3 cellular contexts compared by ENCODE assay signal in the genomic region with DNA sequence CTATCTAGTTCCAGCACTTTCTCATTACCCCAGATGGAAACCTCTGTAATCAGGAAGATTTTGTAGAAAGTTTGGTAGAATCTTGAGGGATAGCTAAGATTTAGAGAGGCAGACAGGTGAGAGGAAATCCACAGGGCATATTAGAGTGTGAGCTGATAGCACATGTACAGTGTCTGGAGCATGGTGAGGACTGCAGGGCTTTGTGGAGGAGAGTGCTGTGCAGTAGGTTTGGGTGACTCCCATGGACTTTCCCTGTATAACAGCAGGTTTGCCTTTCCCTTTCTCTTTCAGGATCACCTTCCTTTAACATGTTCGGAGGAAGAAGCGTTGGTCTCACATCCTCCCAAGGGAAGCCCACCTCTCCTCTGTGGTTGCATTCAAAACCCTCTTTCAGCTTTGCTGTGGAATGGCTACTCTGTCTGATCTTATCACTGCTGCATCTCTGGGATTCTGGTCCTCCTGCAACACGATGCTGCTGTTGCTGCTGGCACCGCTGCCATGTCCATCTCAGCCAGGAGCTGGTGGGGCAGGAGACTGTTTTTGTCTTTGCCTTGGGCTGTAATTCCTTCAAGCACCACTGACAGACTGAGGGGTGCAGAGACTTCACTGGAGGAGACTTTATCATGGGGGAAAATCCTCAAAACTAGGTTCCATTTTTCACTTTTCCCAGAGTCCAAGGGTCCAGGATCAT.
TF ChIP-seq lines count a peak whose summit lies in the region.

No MANE protein-coding gene starts in this region.

TF ChIP-seq in GM23338, 12 proteins besides CTCF, POLR2A, EP300 and RAD21 (continues in another document):
- TF ChIP-seq, protein P1, sequence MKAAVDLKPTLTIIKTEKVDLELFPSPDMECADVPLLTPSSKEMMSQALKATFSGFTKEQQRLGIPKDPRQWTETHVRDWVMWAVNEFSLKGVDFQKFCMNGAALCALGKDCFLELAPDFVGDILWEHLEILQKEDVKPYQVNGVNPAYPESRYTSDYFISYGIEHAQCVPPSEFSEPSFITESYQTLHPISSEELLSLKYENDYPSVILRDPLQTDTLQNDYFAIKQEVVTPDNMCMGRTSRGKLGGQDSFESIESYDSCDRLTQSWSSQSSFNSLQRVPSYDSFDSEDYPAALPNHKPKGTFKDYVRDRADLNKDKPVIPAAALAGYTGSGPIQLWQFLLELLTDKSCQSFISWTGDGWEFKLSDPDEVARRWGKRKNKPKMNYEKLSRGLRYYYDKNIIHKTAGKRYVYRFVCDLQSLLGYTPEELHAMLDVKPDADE (IDR thresholded peaks at IDR 0.05): no peak
- TF ChIP-seq, protein P2, sequence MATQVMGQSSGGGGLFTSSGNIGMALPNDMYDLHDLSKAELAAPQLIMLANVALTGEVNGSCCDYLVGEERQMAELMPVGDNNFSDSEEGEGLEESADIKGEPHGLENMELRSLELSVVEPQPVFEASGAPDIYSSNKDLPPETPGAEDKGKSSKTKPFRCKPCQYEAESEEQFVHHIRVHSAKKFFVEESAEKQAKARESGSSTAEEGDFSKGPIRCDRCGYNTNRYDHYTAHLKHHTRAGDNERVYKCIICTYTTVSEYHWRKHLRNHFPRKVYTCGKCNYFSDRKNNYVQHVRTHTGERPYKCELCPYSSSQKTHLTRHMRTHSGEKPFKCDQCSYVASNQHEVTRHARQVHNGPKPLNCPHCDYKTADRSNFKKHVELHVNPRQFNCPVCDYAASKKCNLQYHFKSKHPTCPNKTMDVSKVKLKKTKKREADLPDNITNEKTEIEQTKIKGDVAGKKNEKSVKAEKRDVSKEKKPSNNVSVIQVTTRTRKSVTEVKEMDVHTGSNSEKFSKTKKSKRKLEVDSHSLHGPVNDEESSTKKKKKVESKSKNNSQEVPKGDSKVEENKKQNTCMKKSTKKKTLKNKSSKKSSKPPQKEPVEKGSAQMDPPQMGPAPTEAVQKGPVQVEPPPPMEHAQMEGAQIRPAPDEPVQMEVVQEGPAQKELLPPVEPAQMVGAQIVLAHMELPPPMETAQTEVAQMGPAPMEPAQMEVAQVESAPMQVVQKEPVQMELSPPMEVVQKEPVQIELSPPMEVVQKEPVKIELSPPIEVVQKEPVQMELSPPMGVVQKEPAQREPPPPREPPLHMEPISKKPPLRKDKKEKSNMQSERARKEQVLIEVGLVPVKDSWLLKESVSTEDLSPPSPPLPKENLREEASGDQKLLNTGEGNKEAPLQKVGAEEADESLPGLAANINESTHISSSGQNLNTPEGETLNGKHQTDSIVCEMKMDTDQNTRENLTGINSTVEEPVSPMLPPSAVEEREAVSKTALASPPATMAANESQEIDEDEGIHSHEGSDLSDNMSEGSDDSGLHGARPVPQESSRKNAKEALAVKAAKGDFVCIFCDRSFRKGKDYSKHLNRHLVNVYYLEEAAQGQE (IDR thresholded peaks at IDR 0.05; ENCODE audit: unreplicated experiment): no peak
- TF ChIP-seq CREB1 (CRISPR knock-in tag; IDR thresholded peaks at IDR 0.05; ENCODE audit: low read depth) (no peak), STAT1 (IDR thresholded peaks at IDR 0.05; ENCODE audit: unreplicated experiment) (no peak), POLR2AphosphoS5 (IDR thresholded peaks at IDR 0.05; ENCODE audit: low read depth) (no peak), EZH2phosphoT487 (IDR thresholded peaks at IDR 0.05; ENCODE audit: unreplicated experiment) (no peak), JUNB (IDR thresholded peaks at IDR 0.05; ENCODE audit: unreplicated experiment) (no peak), ZNF331 (CRISPR knock-in tag; IDR thresholded peaks at IDR 0.05; ENCODE audit: low read depth) (no peak), NANOG (IDR thresholded peaks at IDR 0.05; ENCODE audit: borderline replicate concordance) (no peak), ZNF114 (CRISPR knock-in tag; IDR thresholded peaks at IDR 0.05) (no peak), EZH2 (IDR thresholded peaks at IDR 0.05; ENCODE audit: low read depth, unreplicated experiment) (no peak)

TF ChIP-seq in HCT116, 20 proteins besides CTCF, POLR2A, EP300 and RAD21:
- TF ChIP-seq, protein P2 (IDR thresholded peaks at IDR 0.05; ENCODE audit: low read depth): no peak
- TF ChIP-seq ZFX (IDR thresholded peaks at IDR 0.05) (no peak), ELF1 (IDR thresholded peaks at IDR 0.05; ENCODE audit: borderline replicate concordance, low read depth) (no peak), EZH2phosphoT487 (IDR thresholded peaks at IDR 0.05; ENCODE audit: borderline replicate concordance) (no peak), YY1 (IDR thresholded peaks at IDR 0.05; ENCODE audit: extremely low read depth, insufficient replicate concordance, low read depth, low read length) (no peak), TCF7L2 (IDR thresholded peaks at IDR 0.05; ENCODE audit: borderline replicate concordance, extremely low read depth, insufficient read depth, insufficient read length) (no peak), SRF (IDR thresholded peaks at IDR 0.05; ENCODE audit: low read depth) (no peak), EZH2 (IDR thresholded peaks at IDR 0.05) (no peak), JUND (IDR thresholded peaks at IDR 0.05) (no peak)
- TF ChIP-seq, protein P3, sequence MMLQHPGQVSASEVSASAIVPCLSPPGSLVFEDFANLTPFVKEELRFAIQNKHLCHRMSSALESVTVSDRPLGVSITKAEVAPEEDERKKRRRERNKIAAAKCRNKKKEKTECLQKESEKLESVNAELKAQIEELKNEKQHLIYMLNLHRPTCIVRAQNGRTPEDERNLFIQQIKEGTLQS (IDR thresholded peaks at IDR 0.05): no peak
TF ChIP-seq in HCT116: peak in this region for 0.

TF ChIP-seq in K562, 482 proteins besides CTCF, POLR2A, EP300 and RAD21:
- TF ChIP-seq RUNX1 (IDR thresholded peaks at IDR 0.05; ENCODE audit: low read depth): no peak
- TF ChIP-seq ZFP1 (CRISPR knock-in tag; IDR thresholded peaks at IDR 0.05): no peak
- no peak for TF ChIP-seq MBD2 (IDR thresholded peaks at IDR 0.05; ENCODE audit: borderline replicate concordance, low read depth)
- no peak for TF ChIP-seq ZNF41 (CRISPR knock-in tag; conservative IDR thresholded peaks at IDR 0.05)
- TF ChIP-seq ELF1 (tag; IDR thresholded peaks at IDR 0.05): no peak
- no peak for TF ChIP-seq SIN3A (IDR thresholded peaks at IDR 0.05; ENCODE audit: borderline replicate concordance in 2 of 2, control insufficient read depth in 1 of 2, low read depth in 2 of 2, low read length in 2 of 2)
- no peak for TF ChIP-seq PML (IDR thresholded peaks at IDR 0.05; ENCODE audit: low read length)
- no peak for TF ChIP-seq PHB (CRISPR knock-in tag; IDR thresholded peaks at IDR 0.05)
- no peak for TF ChIP-seq ZNF282 (CRISPR knock-in tag; IDR thresholded peaks at IDR 0.05)
- TF ChIP-seq ZKSCAN8 (CRISPR knock-in tag; IDR thresholded peaks at IDR 0.05): no peak
